Comparison of ENCODE assay signal across 27 cellular contexts in genomic region chr3:10631224-10631623, GRCh38.
DNase-seq lines count a peak whose midpoint lies in the region; ATAC-seq, FAIRE-seq and TF ChIP-seq lines count a peak whose summit lies in the region.
"Had no signal": no experiment of that assay in that cellular context is flagged by ENCODE, and none has a peak within 500 bp of the region (broad histone marks: within the 10 kb centered on the region; RNA-seq: fewer than 3 reads in every experiment).

No MANE protein-coding gene starts in this region.

- no peak for TF ChIP-seq POLR2A in K562 (conservative IDR thresholded peaks at IDR 0.05)

- no TSS peak for BruUV-seq in K562 (replicated peaks; lab: Mats Ljungman, UMichigan)

- POLR2A ChIA-PET in K562 (lab: Yijun Ruan, JAX), result no interaction called here

- no peaks in the 10 kb centered on the region for H3K9me3 ChIP-seq in K562 (replicated peaks; ENCODE audit: control insufficient read depth, insufficient read depth, low read depth, low read length)
- H3K9me3 ChIP-seq: BE2C had no signal

- H3K4me3 ChIP-seq in K562, result no peak overlapping the region
- H3K4me3 ChIP-seq: BLaER1, GM12878 had no signal

- H2AFZ ChIP-seq in K562 (ENCODE audit: low read depth, low read length), result no peak overlapping the region

- no peak for TF ChIP-seq EP300 in K562 (IDR thresholded peaks at IDR 0.05; ENCODE audit: low read length)

- no peak for TF ChIP-seq CTCF in K562 (IDR thresholded peaks at IDR 0.05 in 2 of 3, conservative IDR thresholded peaks at IDR 0.05 in 1 of 3; ENCODE audit: insufficient read depth in 2 of 3, low read depth in 1 of 3, low read length in 3 of 3)

- peaks cover 9 to 39% of the 10 kb centered on the region in 2 experiments; a peak in 4 of 5 replicates for H3K27me3 ChIP-seq in K562 (ENCODE audit: control insufficient read depth in 2 of 2, insufficient read depth in 2 of 2, low read length in 2 of 2)
- H3K27me3 ChIP-seq: BE2C, BLaER1 had no signal

- H3K79me2 ChIP-seq in K562 (ENCODE audit: control insufficient read depth, insufficient read depth, low read length), result no peaks in the 10 kb centered on the region

- H3K36me3 ChIP-seq in K562 (ENCODE audit: control insufficient read depth, insufficient read depth, low read length), result no peaks in the 10 kb centered on the region
- H3K36me3 ChIP-seq: BE2C, BLaER1 had no signal

- intact Hi-C loops in cardiac septum (cut with DNase I) (no loop called here), left ventricle myocardium superior (cut with micrococcal nuclease) (no loop called here), K562 (cut with micrococcal nuclease) (no loop called here), posterior cingulate gyrus (cut with DNase I) (no loop called here)

- no peak for FAIRE-seq in K562 (lab: Jason Lieb, UNC)
- FAIRE-seq: A204.1, GM12878, GM12892, GM18507, GM19239 had no signal

- DNase-seq in cardiac septum (ENCODE audit: low spot score) (peak; percentile 26), left ventricle myocardium superior (no peak), K562 (ENCODE audit: extremely low read depth in 1 of 4, low spot score in 3 of 4) (no peak), mesenteric fat pad (ENCODE audit: low spot score) (peak; percentile 22), posterior cingulate gyrus (no peak)
- DNase-seq: 8988T; ACHN; BE2C; C1 segment of cervical spinal cord; CD4-positive, alpha-beta memory T cell; CD4-positive, CD25-positive, alpha-beta regulatory T cell; CD8-positive, alpha-beta memory T cell; COR-L47; DMS 273 treated with DMSO at 0.1 percent for 48 hours; DMS153; DMS53; DMS79; DND-41; EL; GDM1 had no signal

- no peak overlapping the region for H3K9ac ChIP-seq in K562 (ENCODE audit: insufficient read depth in 1 of 2, low read depth in 2 of 2, low read length in 2 of 2)
- H3K9ac ChIP-seq: BLaER1 had no signal

- TF ChIP-seq RAD21 in K562 (CRISPR knock-in tag; conservative IDR thresholded peaks at IDR 0.05 in 1 of 2, IDR thresholded peaks at IDR 0.05 in 1 of 2), result no peak

- H3K4me2 ChIP-seq in K562 (ENCODE audit: insufficient read depth, low read length), result no peak overlapping the region
- H3K4me2 ChIP-seq: BLaER1 had no signal

- no peak overlapping the region for H3K27ac ChIP-seq in K562 (ENCODE audit: extremely low read depth, low read depth, low read length)
- H3K27ac ChIP-seq: BLaER1 had no signal

- in situ Hi-C loops in K562 (cut with MboI), result no loop called here

- CTCF ChIA-PET in K562 (lab: Yijun Ruan, JAX; ENCODE audit: low intra/inter-chr PET ratio), result no interaction called here

- H4K20me1 ChIP-seq in K562 (replicated peaks; ENCODE audit: control insufficient read depth, insufficient read depth, low read length), result no peaks in the 10 kb centered on the region; the same call in 1 of the 2 replicates
- H4K20me1 ChIP-seq: BLaER1 had no signal

- no peak for ATAC-seq in left ventricle myocardium superior
- no peak for ATAC-seq in K562
- ATAC-seq in GM18517 (IDR thresholded peaks at IDR 0.05; ENCODE audit: unreplicated experiment), result no peak
- ATAC-seq: GM12878 had no signal

- WGBS in K562 (ENCODE audit: insufficient coverage, low coverage, missing lambda C conversion rate), result 0% methylated on average over 1 of the region's 1 CpG

- H3K4me1 ChIP-seq in K562 (replicated peaks in 1 of 2; ENCODE audit: control insufficient read depth in 2 of 2, insufficient read depth in 2 of 2, low read length in 2 of 2), result no peaks in the 10 kb centered on the region
- H3K4me1 ChIP-seq: BE2C, BLaER1 had no signal

- H3K9me1 ChIP-seq in K562 (ENCODE audit: control insufficient read depth, insufficient read depth, low read length), result no peaks in the 10 kb centered on the region

TF ChIP-seq in K562, 482 proteins besides CTCF, POLR2A, EP300 and RAD21:
- peak; percentile 12 for TF ChIP-seq RBM25 (IDR thresholded peaks at IDR 0.05; ENCODE audit: low read depth, low read length, severe bottlenecking)
- peak; percentile 89 for TF ChIP-seq ESRRA (IDR thresholded peaks at IDR 0.05; ENCODE audit: borderline replicate concordance, low read depth)
- TF ChIP-seq CEBPG (CRISPR knock-in tag; IDR thresholded peaks at IDR 0.05), result no peak
- no peak for TF ChIP-seq CEBPG (tag; conservative IDR thresholded peaks at IDR 0.05 in 1 of 2, IDR thresholded peaks at IDR 0.05 in 1 of 2)

Comparison
In these comparisons a context has a peak if more than half of its experiments do, and no peak if none do; other contexts are left out.
1. DNase-seq: peak in cardiac septum (single experiment) and mesenteric fat pad (single experiment); none in left ventricle myocardium superior (single experiment), K562 (0 of 4) and posterior cingulate gyrus (0 of 10).